ENCODE assay signal across 10 cellular contexts in genomic region chr10:36057731-36058130, GRCh38.
"Had no signal": no experiment of that assay in that cellular context is flagged by ENCODE, and none has a peak within 500 bp of the region (broad histone marks: within the 10 kb centered on the region; RNA-seq: fewer than 3 reads in every experiment).

No MANE protein-coding gene starts in this region.

- H2AFZ ChIP-seq: GM23248 had no signal

- H3K36me3 ChIP-seq: HAP-1 had no signal

- H3K9me3 ChIP-seq: HAP-1 had no signal

- H3K9ac ChIP-seq: GM23248 had no signal

- FAIRE-seq: HepG2, K562 had no signal

- H3K4me1 ChIP-seq: HAP-1 had no signal

- DNase-seq: GM23248, GOT3, H7, HFFc6, KG1 had no signal

- ATAC-seq: HCT116, HepG2, K562 had no signal

- H3K4me3 ChIP-seq: GM23248, HAP-1, K562 had no signal

- H3K27ac ChIP-seq: GM23248, HL-60 had no signal
